In genomic region chr6:128742900-128743299, GRCh38 we compare ENCODE assay signal across 17 cellular contexts.
DNase-seq lines count a peak whose midpoint lies in the region; ATAC-seq, FAIRE-seq and TF ChIP-seq lines count a peak whose summit lies in the region.
"Had no signal": no experiment of that assay in that cellular context is flagged by ENCODE, and none has a peak within 500 bp of the region (broad histone marks: within the 10 kb centered on the region; RNA-seq: fewer than 3 reads in every experiment).

No MANE protein-coding gene starts in this region.

- TF ChIP-seq RAD21 in H1 (IDR thresholded peaks at IDR 0.05 in 1 of 2, conservative IDR thresholded peaks at IDR 0.05 in 1 of 2; ENCODE audit: low read depth in 2 of 2, low read length in 2 of 2), result no peak

- peak overlapping the region; percentile 95; the same call in 1 of the 2 replicates for H2BK5ac ChIP-seq in H1 (ENCODE audit: low read depth, low read length)
- no peak overlapping the region for H2BK5ac ChIP-seq in neuronal stem cell (ENCODE audit: low read length)

- H3K18ac ChIP-seq in H1 (ENCODE audit: extremely low read depth, low read length) (peak overlapping the region; percentile 86; the same call in 1 of the 2 replicates), neuronal stem cell (ENCODE audit: low read length) (peak overlapping the region; percentile 44)

- peak overlapping the region; percentile 77; the same call in 1 of the 2 replicates for H2AK5ac ChIP-seq in H1 (ENCODE audit: low read depth, low read length)
- H2AK5ac ChIP-seq in neuronal stem cell (ENCODE audit: low read depth, low read length), result no peak overlapping the region

- no peak for TF ChIP-seq POLR2A in H1 (IDR thresholded peaks at IDR 0.05; ENCODE audit: control extremely low read depth in 1 of 2, low read depth in 2 of 2, low read length in 2 of 2)

- H3K4me1 ChIP-seq in GM23338 (ENCODE audit: insufficient read depth), result peaks cover 28% of the 10 kb centered on the region
- H3K4me1 ChIP-seq in HUES6 (ENCODE audit: control insufficient read depth, insufficient read depth, low read length), result peaks cover 40% of the 10 kb centered on the region
- H3K4me1 ChIP-seq in H1 (replicated peaks in 1 of 4; ENCODE audit: control insufficient read depth in 3 of 4, insufficient read depth in 4 of 4, low read length in 3 of 4), result peaks cover 0 to 14% (median 3%) of the 10 kb centered on the region in 4 experiments; a peak in 5 of 7 replicates
- peaks cover 0 to 3% of the 10 kb centered on the region in 2 donors for H3K4me1 ChIP-seq in neuronal stem cell (ENCODE audit: control insufficient read depth in 2 of 2, insufficient read depth in 1 of 2, low read depth in 1 of 2, low read length in 2 of 2)
- H3K4me1 ChIP-seq: BLaER1 treated with 17β-estradiol and CSF1 and Interleukin-3, amounts not matched to agents 10 nM and 100 nM had no signal

- peaks cover 16% of the 10 kb centered on the region for H3K27me3 Mint-ChIP-seq in GM23338 (ENCODE audit: insufficient read depth, low read depth, poor library complexity)
- H3K27me3 Mint-ChIP-seq: B cell had no signal

- ATAC-seq in GM23338 (peak; percentile 31; the same call in 1 of the 3 replicates), HG03175 (IDR thresholded peaks at IDR 0.05; ENCODE audit: unreplicated experiment) (no peak)
- ATAC-seq: CD8-positive, alpha-beta T cell; K562 had no signal

- H3K4me3 ChIP-seq in GM23338, result no peak overlapping the region
- H3K4me3 ChIP-seq in HUES6 (ENCODE audit: low read depth, low read length), result no peak overlapping the region
- no peak overlapping the region for H3K4me3 ChIP-seq in H1 (ENCODE audit: extremely low read depth in 1 of 4, insufficient read depth in 2 of 4, low read depth in 3 of 4, low read length in 4 of 4)
- H3K4me3 ChIP-seq in neuronal stem cell (ENCODE audit: low read length in 2 of 2), result no peak overlapping the region
- no peak overlapping the region for H3K4me3 ChIP-seq in foreskin fibroblast (ENCODE audit: low read depth in 1 of 2, low read length in 2 of 2)
- H3K4me3 ChIP-seq: BLaER1 treated with 17β-estradiol and CSF1 and Interleukin-3, amounts not matched to agents 10 nM and 100 nM; K562 had no signal

- H4K91ac ChIP-seq in H1 (replicated peaks; ENCODE audit: insufficient read length, low read length), result peak overlapping the region; percentile 77
- no peak overlapping the region for H4K91ac ChIP-seq in neuronal stem cell (ENCODE audit: low read depth, low read length, poor library complexity)

- no peak overlapping the region for H3K4ac ChIP-seq in H1 (replicated peaks; ENCODE audit: insufficient read length, low read depth, low read length)
- no peak overlapping the region for H3K4ac ChIP-seq in neuronal stem cell (ENCODE audit: low read length)

- CTCF ChIA-PET in H1 (lab: Charles Lee; ENCODE audit: partially characterized antibody), result interaction anchor here (0.8 to 1.3 kb wide), 3 partner anchors 10 to 66 kb away, joined by 3 to 4 read pairs (median 3); no protein-coding TSS in a partner anchor

- no peak overlapping the region for H3K56ac ChIP-seq in H1 (replicated peaks; ENCODE audit: insufficient read length, low read depth, low read length)

- peaks cover 51% of the 10 kb centered on the region for H3K36me3 Mint-ChIP-seq in GM23338 (ENCODE audit: low read depth)
- H3K36me3 Mint-ChIP-seq: CD8-positive, alpha-beta T cell had no signal

- 0 out of 2 replicates have a peak, but pooled peaks cover 4% of the 10 kb centered on the region for H3F3A ChIP-seq in GM23338 (replicated peaks; ENCODE audit: low read depth)

- H3K23me2 ChIP-seq in H1 (ENCODE audit: low read depth, low read length), result no peaks in the 10 kb centered on the region

- H3K4me3 Mint-ChIP-seq in GM23338, result no peak overlapping the region
- H3K4me3 Mint-ChIP-seq: B cell; CD8-positive, alpha-beta T cell had no signal

- 0 out of 2 replicates have a peak, but pooled peaks cover 5% of the 10 kb centered on the region for H3K9me2 ChIP-seq in GM23338 (ENCODE audit: insufficient read depth)

- H3K79me2 ChIP-seq in GM23338 (replicated peaks; ENCODE audit: insufficient read depth) (no peaks in the 10 kb centered on the region), H1 (ENCODE audit: control insufficient read depth in 1 of 2, insufficient read depth in 2 of 2, low read length in 2 of 2) (no peaks in the 10 kb centered on the region)

- H2AFZ ChIP-seq in GM23338 (no peak overlapping the region), H1 (ENCODE audit: low read length) (no peak overlapping the region), neuronal stem cell (ENCODE audit: low read length) (no peak overlapping the region)

- H3K27ac Mint-ChIP-seq in GM23338, result no peak overlapping the region; the same call in 1 of the 2 replicates
- H3K27ac Mint-ChIP-seq: B cell; CD8-positive, alpha-beta T cell had no signal

- H3K79me1 ChIP-seq in H1 (ENCODE audit: low read depth, low read length) (no peaks in the 10 kb centered on the region), neuronal stem cell (ENCODE audit: low read depth, low read length) (no peaks in the 10 kb centered on the region)

- peak overlapping the region; percentile 100 for H2BK20ac ChIP-seq in H1 (ENCODE audit: low read length)

- 0 out of 2 replicates have a peak overlapping the region, but pooled peaks have one; percentile 14 for H2BK15ac ChIP-seq in H1 (ENCODE audit: low read length)
- H2BK15ac ChIP-seq in neuronal stem cell (ENCODE audit: low read length), result peak overlapping the region; percentile 63

- H4K5ac ChIP-seq in H1 (ENCODE audit: insufficient read length, low read depth, low read length), result no peak overlapping the region

- peaks cover 42% of the 10 kb centered on the region for H3K4me1 Mint-ChIP-seq in GM23338
- H3K4me1 Mint-ChIP-seq: B cell had no signal

- TF ChIP-seq EP300 in H1 (IDR thresholded peaks at IDR 0.05; ENCODE audit: borderline replicate concordance in 1 of 2, low read depth in 2 of 2, low read length in 2 of 2), result no peak

- H3K4me2 ChIP-seq in GM23338 (0 out of 2 replicates have a peak overlapping the region, but pooled peaks have one; percentile 22), H1 (ENCODE audit: insufficient read depth in 1 of 2, low read depth in 2 of 2, low read length in 2 of 2) (no peak overlapping the region), neuronal stem cell (ENCODE audit: insufficient read depth, low read length, poor library complexity, severe bottlenecking) (no peak overlapping the region)
- H3K4me2 ChIP-seq: BLaER1 treated with 17β-estradiol and CSF1 and Interleukin-3, amounts not matched to agents 10 nM and 100 nM had no signal

- H3K36me3 ChIP-seq in GM23338 (ENCODE audit: insufficient read depth), result no peaks in the 10 kb centered on the region
- no peaks in the 10 kb centered on the region; the same call in 1 of the 2 replicates for H3K36me3 ChIP-seq in HUES6 (ENCODE audit: control insufficient read depth, insufficient read depth, low read length)
- H3K36me3 ChIP-seq in H1 (ENCODE audit: control insufficient read depth in 2 of 4, insufficient read depth in 4 of 4, low read length in 3 of 4), result peaks cover 0 to 3% (median 0%) of the 10 kb centered on the region in 4 experiments; a peak in 2 of 8 replicates
- no peaks in the 10 kb centered on the region for H3K36me3 ChIP-seq in neuronal stem cell (replicated peaks in 1 of 2; ENCODE audit: control insufficient read depth in 2 of 2, insufficient read depth in 2 of 2, low read length in 2 of 2)
- H3K36me3 ChIP-seq: BLaER1 treated with 17β-estradiol and CSF1 and Interleukin-3, amounts not matched to agents 10 nM and 100 nM had no signal

- peaks cover 34% of the 10 kb centered on the region for H3K9me3 Mint-ChIP-seq in GM23338
- H3K9me3 Mint-ChIP-seq: CD8-positive, alpha-beta T cell had no signal

- H2BK120ac ChIP-seq in H1 (replicated peaks; ENCODE audit: low read depth, low read length) (peak overlapping the region; percentile 96), neuronal stem cell (ENCODE audit: low read depth, low read length) (no peak overlapping the region)

- H2BK12ac ChIP-seq in H1 (ENCODE audit: low read depth, low read length), result peak overlapping the region; percentile 98
- H2BK12ac ChIP-seq in neuronal stem cell (ENCODE audit: low read length), result no peak overlapping the region

- DNase-seq in GM23338 (ENCODE audit: low spot score), result peak; percentile 18
- DNase-seq in H1 (ENCODE audit: low read depth in 1 of 2, low spot score in 2 of 2), result no peak
- DNase-seq in neuronal stem cell (ENCODE audit: low spot score), result no peak
- no peak for DNase-seq in cerebellum (ENCODE audit: low spot score)
- DNase-seq in foreskin fibroblast, result no peak
- DNase-seq: 8988T; Calu3; CD8-positive, alpha-beta T cell; DMS79 treated with DMSO at 0.1 percent for 48 hours; GF-D8; H7; IMR-90 had no signal

- H4K20me1 ChIP-seq in GM23338 (replicated peaks; ENCODE audit: insufficient read depth), result no peaks in the 10 kb centered on the region
- no peaks in the 10 kb centered on the region for H4K20me1 ChIP-seq in H1 (replicated peaks in 1 of 2; ENCODE audit: control insufficient read depth in 1 of 2, insufficient read depth in 2 of 2, low read length in 2 of 2)
- H4K20me1 ChIP-seq: BLaER1 treated with 17β-estradiol and CSF1 and Interleukin-3, amounts not matched to agents 10 nM and 100 nM had no signal

- no peak overlapping the region for H4K8ac ChIP-seq in H1 (ENCODE audit: extremely low read depth, insufficient read depth, low read length)
- H4K8ac ChIP-seq in neuronal stem cell (ENCODE audit: low read depth, low read length), result no peak overlapping the region

- H3K14ac ChIP-seq in H1 (ENCODE audit: insufficient read length) (no peak overlapping the region), neuronal stem cell (ENCODE audit: low read length) (peak overlapping the region; percentile 17)

- POLR2A ChIA-PET in H1 (lab: Charles Lee; ENCODE audit: partially characterized antibody), result interaction anchor here (1.3 kb wide), 1 partner anchor 223 kb away, joined by 3 read pairs; the partner anchor contains the start of gene PTPRK

- H3K23ac ChIP-seq in H1 (ENCODE audit: insufficient read length), result no peak overlapping the region
- H3K23ac ChIP-seq in neuronal stem cell (ENCODE audit: low read depth, low read length, poor library complexity), result no peak overlapping the region

- H3K9ac ChIP-seq in HUES6 (ENCODE audit: low read length), result peak overlapping the region; percentile 17
- no peak overlapping the region for H3K9ac ChIP-seq in H1 (replicated peaks in 1 of 4; ENCODE audit: extremely low read depth in 1 of 4, low read depth in 3 of 4, low read length in 3 of 4)
- H3K9ac ChIP-seq in neuronal stem cell (ENCODE audit: low read depth, low read length, poor library complexity), result no peak overlapping the region
- H3K9ac ChIP-seq: BLaER1 treated with 17β-estradiol and CSF1 and Interleukin-3, amounts not matched to agents 10 nM and 100 nM had no signal

- 70% methylated on average over 10 of the region's 10 CpGs; no CpG with 5 or more reads in 1 of the 2 experiments for WGBS in H1 (ENCODE audit: extremely low coverage in 1 of 2, insufficient coverage in 1 of 2, insufficient read length in 1 of 2, insufficient replicate concordance in 2 of 2, low coverage in 1 of 2, low lambda C conversion rate in 2 of 2, missing lambda C conversion rate in 1 of 2), 2 experiments
- no CpG with 5 or more reads among the region's 10 CpGs for WGBS in neuronal stem cell (ENCODE audit: extremely low coverage in 2 of 2, insufficient read length in 2 of 2, insufficient replicate concordance in 1 of 2), 2 donors

- H3K9me3 ChIP-seq in HUES6 (ENCODE audit: control insufficient read depth, insufficient read depth, low read depth, low read length), result peaks cover 13% of the 10 kb centered on the region; the same call in 1 of the 2 replicates
- H3K9me3 ChIP-seq in H1 (ENCODE audit: insufficient read depth in 2 of 2, low read depth in 1 of 2, low read length in 1 of 2), result peaks cover 7 to 8% of the 10 kb centered on the region in 2 experiments
- H3K9me3 ChIP-seq in neuronal stem cell (replicated peaks in 1 of 2; ENCODE audit: control insufficient read depth in 2 of 2, insufficient read depth in 1 of 2, low read depth in 1 of 2, low read length in 2 of 2), result peaks cover 3 to 4% of the 10 kb centered on the region in 2 donors
- H3K9me3 ChIP-seq: BLaER1 treated with 17β-estradiol and CSF1 and Interleukin-3, amounts not matched to agents 10 nM and 100 nM had no signal

- H3K27ac ChIP-seq in GM23338 (ENCODE audit: low read depth) (peak overlapping the region; percentile 53; the same call in 1 of the 2 replicates), HUES6 (ENCODE audit: low read depth, low read length) (peak overlapping the region; percentile 91), H1 (ENCODE audit: low read depth, low read length) (no peak overlapping the region), neuronal stem cell (replicated peaks; ENCODE audit: low read length) (no peak overlapping the region)
- H3K27ac ChIP-seq: BLaER1 treated with 17β-estradiol and CSF1 and Interleukin-3, amounts not matched to agents 10 nM and 100 nM had no signal

- no peak for FAIRE-seq in H1 (lab: Jason Lieb, UNC)
- FAIRE-seq: K562 had no signal

- H3K27me3 ChIP-seq in GM23338 (ENCODE audit: insufficient read depth), result no peaks in the 10 kb centered on the region
- no peaks in the 10 kb centered on the region for H3K27me3 ChIP-seq in HUES6 (ENCODE audit: control insufficient read depth, insufficient read depth, low read length)
- H3K27me3 ChIP-seq in H1 (replicated peaks in 1 of 4; ENCODE audit: control insufficient read depth in 3 of 4, extremely low read depth in 1 of 4, insufficient read depth in 3 of 4, low read length in 3 of 4), result no peaks in the 10 kb centered on the region
- no peaks in the 10 kb centered on the region for H3K27me3 ChIP-seq in neuronal stem cell (ENCODE audit: control insufficient read depth in 3 of 3, insufficient read depth in 3 of 3, low read depth in 1 of 3, low read length in 3 of 3)
- H3K27me3 ChIP-seq: BLaER1 treated with 17β-estradiol and CSF1 and Interleukin-3, amounts not matched to agents 10 nM and 100 nM had no signal

- no peak for TF ChIP-seq CTCF in GM23338 (conservative IDR thresholded peaks at IDR 0.05; ENCODE audit: low read depth in 2 of 2)
- TF ChIP-seq CTCF in H1 (IDR thresholded peaks at IDR 0.05; ENCODE audit: control extremely low read depth in 1 of 3, insufficient read depth in 1 of 3, low read depth in 1 of 3, low read length in 3 of 3), result no peak
- no peak for TF ChIP-seq CTCF in foreskin fibroblast (IDR thresholded peaks at IDR 0.05; ENCODE audit: low read depth, low read length)

Comparison
In these comparisons a context has a peak if more than half of its experiments do, and no peak if none do; other contexts are left out.
1. H3K27ac ChIP-seq: peak in GM23338 (single experiment) and HUES6 (single experiment); none in H1 (single experiment) and neuronal stem cell (single experiment).